2 cellular contexts compared by ENCODE assay signal in genomic region chr4:47031011-47031678, GRCh38.
A peak's percentile ranks its signal among the peaks of the same experiment; 100 is the strongest.
TF ChIP-seq lines count a peak whose summit lies in the region.

Gene GABRB1 (plus strand): TSS chr4:47031567.

TF ChIP-seq in WTC11, 78 proteins besides CTCF, POLR2A, EP300 and RAD21 (continued from another document):
- TF ChIP-seq, protein P1, sequence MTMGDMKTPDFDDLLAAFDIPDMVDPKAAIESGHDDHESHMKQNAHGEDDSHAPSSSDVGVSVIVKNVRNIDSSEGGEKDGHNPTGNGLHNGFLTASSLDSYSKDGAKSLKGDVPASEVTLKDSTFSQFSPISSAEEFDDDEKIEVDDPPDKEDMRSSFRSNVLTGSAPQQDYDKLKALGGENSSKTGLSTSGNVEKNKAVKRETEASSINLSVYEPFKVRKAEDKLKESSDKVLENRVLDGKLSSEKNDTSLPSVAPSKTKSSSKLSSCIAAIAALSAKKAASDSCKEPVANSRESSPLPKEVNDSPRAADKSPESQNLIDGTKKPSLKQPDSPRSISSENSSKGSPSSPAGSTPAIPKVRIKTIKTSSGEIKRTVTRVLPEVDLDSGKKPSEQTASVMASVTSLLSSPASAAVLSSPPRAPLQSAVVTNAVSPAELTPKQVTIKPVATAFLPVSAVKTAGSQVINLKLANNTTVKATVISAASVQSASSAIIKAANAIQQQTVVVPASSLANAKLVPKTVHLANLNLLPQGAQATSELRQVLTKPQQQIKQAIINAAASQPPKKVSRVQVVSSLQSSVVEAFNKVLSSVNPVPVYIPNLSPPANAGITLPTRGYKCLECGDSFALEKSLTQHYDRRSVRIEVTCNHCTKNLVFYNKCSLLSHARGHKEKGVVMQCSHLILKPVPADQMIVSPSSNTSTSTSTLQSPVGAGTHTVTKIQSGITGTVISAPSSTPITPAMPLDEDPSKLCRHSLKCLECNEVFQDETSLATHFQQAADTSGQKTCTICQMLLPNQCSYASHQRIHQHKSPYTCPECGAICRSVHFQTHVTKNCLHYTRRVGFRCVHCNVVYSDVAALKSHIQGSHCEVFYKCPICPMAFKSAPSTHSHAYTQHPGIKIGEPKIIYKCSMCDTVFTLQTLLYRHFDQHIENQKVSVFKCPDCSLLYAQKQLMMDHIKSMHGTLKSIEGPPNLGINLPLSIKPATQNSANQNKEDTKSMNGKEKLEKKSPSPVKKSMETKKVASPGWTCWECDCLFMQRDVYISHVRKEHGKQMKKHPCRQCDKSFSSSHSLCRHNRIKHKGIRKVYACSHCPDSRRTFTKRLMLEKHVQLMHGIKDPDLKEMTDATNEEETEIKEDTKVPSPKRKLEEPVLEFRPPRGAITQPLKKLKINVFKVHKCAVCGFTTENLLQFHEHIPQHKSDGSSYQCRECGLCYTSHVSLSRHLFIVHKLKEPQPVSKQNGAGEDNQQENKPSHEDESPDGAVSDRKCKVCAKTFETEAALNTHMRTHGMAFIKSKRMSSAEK (CRISPR knock-in tag; IDR thresholded peaks at IDR 0.05; ENCODE audit: borderline replicate concordance), result no peak
- TF ChIP-seq NR1H2 (CRISPR knock-in tag; IDR thresholded peaks at IDR 0.05) (no peak), EMX1 (CRISPR knock-in tag; IDR thresholded peaks at IDR 0.05) (no peak), KAT7 (CRISPR knock-in tag; IDR thresholded peaks at IDR 0.05; ENCODE audit: borderline replicate concordance) (no peak), RELA (CRISPR knock-in tag; IDR thresholded peaks at IDR 0.05; ENCODE audit: borderline replicate concordance) (no peak), HMGA2 (CRISPR knock-in tag; IDR thresholded peaks at IDR 0.05) (no peak), STAT6 (CRISPR knock-in tag; conservative IDR thresholded peaks at IDR 0.05; ENCODE audit: low read depth) (no peak), USF1 (CRISPR knock-in tag; IDR thresholded peaks at IDR 0.05) (no peak), GABPB1 (CRISPR knock-in tag; IDR thresholded peaks at IDR 0.05) (no peak), ATF1 (CRISPR knock-in tag; IDR thresholded peaks at IDR 0.05) (no peak)
- TF ChIP-seq, protein P2, sequence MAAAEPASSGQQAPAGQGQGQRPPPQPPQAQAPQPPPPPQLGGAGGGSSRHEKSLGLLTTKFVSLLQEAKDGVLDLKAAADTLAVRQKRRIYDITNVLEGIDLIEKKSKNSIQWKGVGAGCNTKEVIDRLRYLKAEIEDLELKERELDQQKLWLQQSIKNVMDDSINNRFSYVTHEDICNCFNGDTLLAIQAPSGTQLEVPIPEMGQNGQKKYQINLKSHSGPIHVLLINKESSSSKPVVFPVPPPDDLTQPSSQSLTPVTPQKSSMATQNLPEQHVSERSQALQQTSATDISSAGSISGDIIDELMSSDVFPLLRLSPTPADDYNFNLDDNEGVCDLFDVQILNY (CRISPR knock-in tag; IDR thresholded peaks at IDR 0.05), result no peak
TF ChIP-seq in WTC11: peak in this region for 0.

TF ChIP-seq in H1, 55 proteins besides CTCF, POLR2A, EP300 and RAD21 (continued from another document):
- TF ChIP-seq, protein P3, sequence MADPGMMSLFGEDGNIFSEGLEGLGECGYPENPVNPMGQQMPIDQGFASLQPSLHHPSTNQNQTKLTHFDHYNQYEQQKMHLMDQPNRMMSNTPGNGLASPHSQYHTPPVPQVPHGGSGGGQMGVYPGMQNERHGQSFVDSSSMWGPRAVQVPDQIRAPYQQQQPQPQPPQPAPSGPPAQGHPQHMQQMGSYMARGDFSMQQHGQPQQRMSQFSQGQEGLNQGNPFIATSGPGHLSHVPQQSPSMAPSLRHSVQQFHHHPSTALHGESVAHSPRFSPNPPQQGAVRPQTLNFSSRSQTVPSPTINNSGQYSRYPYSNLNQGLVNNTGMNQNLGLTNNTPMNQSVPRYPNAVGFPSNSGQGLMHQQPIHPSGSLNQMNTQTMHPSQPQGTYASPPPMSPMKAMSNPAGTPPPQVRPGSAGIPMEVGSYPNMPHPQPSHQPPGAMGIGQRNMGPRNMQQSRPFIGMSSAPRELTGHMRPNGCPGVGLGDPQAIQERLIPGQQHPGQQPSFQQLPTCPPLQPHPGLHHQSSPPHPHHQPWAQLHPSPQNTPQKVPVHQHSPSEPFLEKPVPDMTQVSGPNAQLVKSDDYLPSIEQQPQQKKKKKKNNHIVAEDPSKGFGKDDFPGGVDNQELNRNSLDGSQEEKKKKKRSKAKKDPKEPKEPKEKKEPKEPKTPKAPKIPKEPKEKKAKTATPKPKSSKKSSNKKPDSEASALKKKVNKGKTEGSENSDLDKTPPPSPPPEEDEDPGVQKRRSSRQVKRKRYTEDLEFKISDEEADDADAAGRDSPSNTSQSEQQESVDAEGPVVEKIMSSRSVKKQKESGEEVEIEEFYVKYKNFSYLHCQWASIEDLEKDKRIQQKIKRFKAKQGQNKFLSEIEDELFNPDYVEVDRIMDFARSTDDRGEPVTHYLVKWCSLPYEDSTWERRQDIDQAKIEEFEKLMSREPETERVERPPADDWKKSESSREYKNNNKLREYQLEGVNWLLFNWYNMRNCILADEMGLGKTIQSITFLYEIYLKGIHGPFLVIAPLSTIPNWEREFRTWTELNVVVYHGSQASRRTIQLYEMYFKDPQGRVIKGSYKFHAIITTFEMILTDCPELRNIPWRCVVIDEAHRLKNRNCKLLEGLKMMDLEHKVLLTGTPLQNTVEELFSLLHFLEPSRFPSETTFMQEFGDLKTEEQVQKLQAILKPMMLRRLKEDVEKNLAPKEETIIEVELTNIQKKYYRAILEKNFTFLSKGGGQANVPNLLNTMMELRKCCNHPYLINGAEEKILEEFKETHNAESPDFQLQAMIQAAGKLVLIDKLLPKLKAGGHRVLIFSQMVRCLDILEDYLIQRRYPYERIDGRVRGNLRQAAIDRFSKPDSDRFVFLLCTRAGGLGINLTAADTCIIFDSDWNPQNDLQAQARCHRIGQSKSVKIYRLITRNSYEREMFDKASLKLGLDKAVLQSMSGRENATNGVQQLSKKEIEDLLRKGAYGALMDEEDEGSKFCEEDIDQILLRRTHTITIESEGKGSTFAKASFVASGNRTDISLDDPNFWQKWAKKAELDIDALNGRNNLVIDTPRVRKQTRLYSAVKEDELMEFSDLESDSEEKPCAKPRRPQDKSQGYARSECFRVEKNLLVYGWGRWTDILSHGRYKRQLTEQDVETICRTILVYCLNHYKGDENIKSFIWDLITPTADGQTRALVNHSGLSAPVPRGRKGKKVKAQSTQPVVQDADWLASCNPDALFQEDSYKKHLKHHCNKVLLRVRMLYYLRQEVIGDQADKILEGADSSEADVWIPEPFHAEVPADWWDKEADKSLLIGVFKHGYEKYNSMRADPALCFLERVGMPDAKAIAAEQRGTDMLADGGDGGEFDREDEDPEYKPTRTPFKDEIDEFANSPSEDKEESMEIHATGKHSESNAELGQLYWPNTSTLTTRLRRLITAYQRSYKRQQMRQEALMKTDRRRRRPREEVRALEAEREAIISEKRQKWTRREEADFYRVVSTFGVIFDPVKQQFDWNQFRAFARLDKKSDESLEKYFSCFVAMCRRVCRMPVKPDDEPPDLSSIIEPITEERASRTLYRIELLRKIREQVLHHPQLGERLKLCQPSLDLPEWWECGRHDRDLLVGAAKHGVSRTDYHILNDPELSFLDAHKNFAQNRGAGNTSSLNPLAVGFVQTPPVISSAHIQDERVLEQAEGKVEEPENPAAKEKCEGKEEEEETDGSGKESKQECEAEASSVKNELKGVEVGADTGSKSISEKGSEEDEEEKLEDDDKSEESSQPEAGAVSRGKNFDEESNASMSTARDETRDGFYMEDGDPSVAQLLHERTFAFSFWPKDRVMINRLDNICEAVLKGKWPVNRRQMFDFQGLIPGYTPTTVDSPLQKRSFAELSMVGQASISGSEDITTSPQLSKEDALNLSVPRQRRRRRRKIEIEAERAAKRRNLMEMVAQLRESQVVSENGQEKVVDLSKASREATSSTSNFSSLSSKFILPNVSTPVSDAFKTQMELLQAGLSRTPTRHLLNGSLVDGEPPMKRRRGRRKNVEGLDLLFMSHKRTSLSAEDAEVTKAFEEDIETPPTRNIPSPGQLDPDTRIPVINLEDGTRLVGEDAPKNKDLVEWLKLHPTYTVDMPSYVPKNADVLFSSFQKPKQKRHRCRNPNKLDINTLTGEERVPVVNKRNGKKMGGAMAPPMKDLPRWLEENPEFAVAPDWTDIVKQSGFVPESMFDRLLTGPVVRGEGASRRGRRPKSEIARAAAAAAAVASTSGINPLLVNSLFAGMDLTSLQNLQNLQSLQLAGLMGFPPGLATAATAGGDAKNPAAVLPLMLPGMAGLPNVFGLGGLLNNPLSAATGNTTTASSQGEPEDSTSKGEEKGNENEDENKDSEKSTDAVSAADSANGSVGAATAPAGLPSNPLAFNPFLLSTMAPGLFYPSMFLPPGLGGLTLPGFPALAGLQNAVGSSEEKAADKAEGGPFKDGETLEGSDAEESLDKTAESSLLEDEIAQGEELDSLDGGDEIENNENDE (IDR thresholded peaks at IDR 0.05; ENCODE audit: insufficient replicate concordance, low read length), result no peak
- TF ChIP-seq KDM1A (IDR thresholded peaks at IDR 0.05; ENCODE audit: borderline replicate concordance, low read length) (no peak), ZNF274 (IDR thresholded peaks at IDR 0.05; ENCODE audit: borderline replicate concordance, extremely low read depth, low read length) (no peak), ASH2L (IDR thresholded peaks at IDR 0.05; ENCODE audit: low read length) (peak; percentile 40), EZH2 (IDR thresholded peaks at IDR 0.05; ENCODE audit: low read depth, low read length, severe bottlenecking) (no peak), CHD1 (IDR thresholded peaks at IDR 0.05; ENCODE audit: low read depth, low read length) (no peak), NRF1 (IDR thresholded peaks at IDR 0.05; ENCODE audit: low read depth, low read length) (peak; percentile 94), JUND (IDR thresholded peaks at IDR 0.05; ENCODE audit: low read length) (no peak), SUZ12 (IDR thresholded peaks at IDR 0.05; ENCODE audit: low read length) (no peak), BACH1 (IDR thresholded peaks at IDR 0.05; ENCODE audit: low read length) (no peak), CHD2 (IDR thresholded peaks at IDR 0.05; ENCODE audit: low read length) (no peak), RFX5 (IDR thresholded peaks at IDR 0.05; ENCODE audit: borderline replicate concordance, low read depth, low read length) (peak; percentile 54; the same call in 1 of the 2 replicates), SP2 (IDR thresholded peaks at IDR 0.05; ENCODE audit: low read length) (no peak), SIN3A (conservative IDR thresholded peaks at IDR 0.05 in 1 of 2, IDR thresholded peaks at IDR 0.05 in 1 of 2; ENCODE audit: low read depth in 1 of 2, low read length in 2 of 2) (no peak), TCF12 (IDR thresholded peaks at IDR 0.05; ENCODE audit: low read depth, low read length) (no peak)
- TF ChIP-seq, protein P4, sequence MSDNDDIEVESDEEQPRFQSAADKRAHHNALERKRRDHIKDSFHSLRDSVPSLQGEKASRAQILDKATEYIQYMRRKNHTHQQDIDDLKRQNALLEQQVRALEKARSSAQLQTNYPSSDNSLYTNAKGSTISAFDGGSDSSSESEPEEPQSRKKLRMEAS (IDR thresholded peaks at IDR 0.05), result no peak
